8 cellular contexts compared by ENCODE assay signal in the genomic region with DNA sequence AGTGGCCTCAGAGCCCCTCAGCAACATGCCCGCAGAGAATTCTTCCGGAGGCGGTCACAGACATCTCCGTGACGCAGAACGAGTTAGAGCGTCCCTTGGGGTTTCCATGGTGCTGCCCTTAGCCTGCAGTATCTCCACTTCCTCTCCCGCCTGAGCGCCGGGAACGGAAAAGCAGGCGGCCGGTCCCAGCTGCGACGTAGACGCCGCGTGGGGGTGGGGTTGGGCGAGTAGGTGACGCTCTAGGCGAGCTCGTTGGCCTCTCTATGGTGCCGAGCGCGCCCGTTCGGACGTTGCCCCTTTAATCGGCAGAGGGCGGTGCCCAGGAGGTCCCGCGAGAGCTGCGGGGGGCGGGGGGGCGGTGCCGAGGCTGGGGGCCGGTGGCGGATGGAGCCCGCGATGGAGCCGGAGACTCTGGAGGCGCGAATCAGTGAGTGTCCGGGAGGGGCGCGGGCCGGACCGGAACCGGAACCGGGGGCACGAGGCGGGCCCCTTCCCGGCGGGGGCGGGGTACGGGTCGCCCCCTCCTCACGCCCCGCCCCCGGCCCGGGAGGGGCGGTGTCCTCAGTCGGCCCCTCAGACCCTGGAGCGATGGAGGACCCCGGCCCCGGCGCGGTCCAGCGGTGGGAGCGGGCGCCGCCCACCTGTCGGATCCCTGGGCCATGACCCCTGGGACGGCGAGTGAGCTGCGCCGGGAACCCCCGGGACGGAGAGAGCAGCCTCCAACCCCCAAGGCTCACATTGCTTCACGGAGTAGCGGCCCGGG. TPM values are rescaled to one million over a fixed set of nuclear protein-coding genes. Genes with fewer than 3 reads are reported as not detected.
A peak's percentile ranks its signal among the peaks of the same experiment; 100 is the strongest.
DNase-seq lines count a peak whose midpoint lies in the region; ATAC-seq and TF ChIP-seq lines count a peak whose summit lies in the region.

A gene with protein sequence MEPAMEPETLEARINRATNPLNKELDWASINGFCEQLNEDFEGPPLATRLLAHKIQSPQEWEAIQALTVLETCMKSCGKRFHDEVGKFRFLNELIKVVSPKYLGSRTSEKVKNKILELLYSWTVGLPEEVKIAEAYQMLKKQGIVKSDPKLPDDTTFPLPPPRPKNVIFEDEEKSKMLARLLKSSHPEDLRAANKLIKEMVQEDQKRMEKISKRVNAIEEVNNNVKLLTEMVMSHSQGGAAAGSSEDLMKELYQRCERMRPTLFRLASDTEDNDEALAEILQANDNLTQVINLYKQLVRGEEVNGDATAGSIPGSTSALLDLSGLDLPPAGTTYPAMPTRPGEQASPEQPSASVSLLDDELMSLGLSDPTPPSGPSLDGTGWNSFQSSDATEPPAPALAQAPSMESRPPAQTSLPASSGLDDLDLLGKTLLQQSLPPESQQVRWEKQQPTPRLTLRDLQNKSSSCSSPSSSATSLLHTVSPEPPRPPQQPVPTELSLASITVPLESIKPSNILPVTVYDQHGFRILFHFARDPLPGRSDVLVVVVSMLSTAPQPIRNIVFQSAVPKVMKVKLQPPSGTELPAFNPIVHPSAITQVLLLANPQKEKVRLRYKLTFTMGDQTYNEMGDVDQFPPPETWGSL (plus strand): TSS at position 358 of the 763 bp plus-strand sequence. CDS start 27 bp downstream, at position 385.

- no peaks in the 10 kb centered on the region; the same call in 1 of the 2 replicates for H3K27me3 ChIP-seq in BE2C

- no peaks in the 10 kb centered on the region for H3K9me3 ChIP-seq in BE2C

- peak; percentile 75 for ATAC-seq in HG03457 (IDR thresholded peaks at IDR 0.05; ENCODE audit: unreplicated experiment)

- TF ChIP-seq CTCF in BE2C (IDR thresholded peaks at IDR 0.05; ENCODE audit: low read depth, low read length): no peak
- no peak for TF ChIP-seq CTCF in choroid plexus epithelial cell (conservative IDR thresholded peaks at IDR 0.05; ENCODE audit: low read depth, low read length)

- no peaks in the 10 kb centered on the region for H3K36me3 ChIP-seq in BE2C

- no peaks in the 10 kb centered on the region; the same call in 1 of the 2 replicates for H3K4me1 ChIP-seq in BE2C

- peak within 1 kb of the TSS; percentile 87 for H3K4me3 ChIP-seq in BE2C (ENCODE audit: low read depth, low read length)
- H3K4me3 ChIP-seq in choroid plexus epithelial cell (ENCODE audit: low read depth, low read length): peak within 1 kb of the TSS; percentile 87

- peak; percentile 94 for DNase-seq in BE2C
- DNase-seq in GM19240 (ENCODE audit: insufficient read length, low spot score): peak; percentile 78
- peak; percentile 84 for DNase-seq in NCI-H524 treated with DMSO at 0.1 percent for 48 hours (lab: John Stamatoyannopoulos, UW)
- peak; percentile 94 to 96 for DNase-seq in activated CD4-positive, alpha-beta T cell treated with anti-CD3 and anti-CD28 coated beads for 4 hours
- peak; percentile 98 for DNase-seq in choroid plexus epithelial cell (ENCODE audit: low read depth)
- DNase-seq in kidney glomerular epithelial cell (lab: John Stamatoyannopoulos, UW): peak; percentile 99
- DNase-seq in stimulated activated CD4-positive, alpha-beta T cell treated with anti-CD3 and anti-CD28 coated beads, Interleukin-15, amount 100 ng/mL, for 48 hours (ENCODE audit: low read depth in 2 of 2): peak; percentile 93

RNA-seq across cellular contexts. Expression of the gene that starts here (rescaled TPM):
- polyA plus RNA-seq in BE2C (2012; ENCODE audit: insufficient read depth, insufficient read length, low read depth): 131 TPM

Comparison
In these comparisons a context has a peak if more than half of its experiments do, and no peak if none do; other contexts are left out.
1. Peak in every context shown above with its lines: DNase-seq, ATAC-seq and H3K4me3 ChIP-seq.